ENCODE assay signal across 18 cellular contexts in genomic region chr4:117326091-117326490, GRCh38.
A peak's percentile ranks its signal among the peaks of the same experiment; 100 is the strongest.
DNase-seq lines count a peak whose midpoint lies in the region; ATAC-seq and TF ChIP-seq lines count a peak whose summit lies in the region.
"Had no signal": no experiment of that assay in that cellular context is flagged by ENCODE, and none has a peak within 500 bp of the region (broad histone marks: within the 10 kb centered on the region; RNA-seq: fewer than 3 reads in every experiment).

No MANE protein-coding gene starts in this region.

- no peak overlapping the region for H3K4me3 ChIP-seq in foreskin fibroblast (ENCODE audit: low read depth in 1 of 2, low read length in 2 of 2)
- H3K4me3 ChIP-seq: PC-9, SK-N-MC had no signal

- TF ChIP-seq CTCF in foreskin fibroblast (IDR thresholded peaks at IDR 0.05; ENCODE audit: low read depth, low read length) = no peak
- no peak for TF ChIP-seq CTCF in natural killer cell (IDR thresholded peaks at IDR 0.05)

- H3K9me3 Mint-ChIP-seq in natural killer cell = peaks cover 5 to 19% of the 10 kb centered on the region in 2 donors

- in situ Hi-C loops in Caki2 (cut with HindIII; ENCODE audit: low pct_unique_long_range_greater_than_20kb, low sequenced_read_pairs) = no loop called here

- no peaks in the 10 kb centered on the region for H3K4me1 Mint-ChIP-seq in natural killer cell
- H3K4me1 Mint-ChIP-seq: CD4-positive, CD25-positive, alpha-beta regulatory T cell had no signal

- peaks cover 10% of the 10 kb centered on the region for H3K36me3 Mint-ChIP-seq in natural killer cell
- H3K36me3 Mint-ChIP-seq: CD4-positive, CD25-positive, alpha-beta regulatory T cell had no signal

- no peak overlapping the region for H3K27ac Mint-ChIP-seq in natural killer cell
- H3K27ac Mint-ChIP-seq: CD4-positive, CD25-positive, alpha-beta regulatory T cell; HFFc6 had no signal

- ATAC-seq in Right ventricle myocardium inferior (no peak), natural killer cell (no peak)

- intact Hi-C loops in Right ventricle myocardium inferior (cut with DNase I) (no loop called here), natural killer cell (cut with micrococcal nuclease) (no loop called here)

- DNase-seq in Caki2 (ENCODE audit: low read depth) = peak; percentile 8
- peak; percentile 0 for DNase-seq in M059J (ENCODE audit: low read depth)
- DNase-seq in amniotic epithelial cell (ENCODE audit: low read depth) = peak; percentile 56
- peak; percentile 39 for DNase-seq in kidney tubule cell (ENCODE audit: low spot score)
- no peak for DNase-seq in Right ventricle myocardium inferior (ENCODE audit: missing footprints)
- DNase-seq in foreskin fibroblast = no peak
- no peak for DNase-seq in natural killer cell
- DNase-seq in activated naive CD4-positive, alpha-beta T cell treated with anti-CD3 and anti-CD28 coated beads, Interleukin-2, amount 50 U/mL, for 16 hours = no peak
- DNase-seq: BE2C; CD4-positive, CD25-positive, alpha-beta regulatory T cell; COR-L47; HFFc6; NCI-H1417 treated with DMSO at 0.1 percent for 48 hours; NCI-H187 treated with DMSO at 0.1 percent for 48 hours; NCI-H226; NCI-H524; PC-9 had no signal

- H3K4me3 Mint-ChIP-seq in natural killer cell = no peak overlapping the region
- H3K4me3 Mint-ChIP-seq: CD4-positive, CD25-positive, alpha-beta regulatory T cell; HFFc6 had no signal

- H3K27me3 Mint-ChIP-seq in natural killer cell (ENCODE audit: low read depth in 2 of 2) = no peaks in the 10 kb centered on the region
- H3K27me3 Mint-ChIP-seq: CD4-positive, CD25-positive, alpha-beta regulatory T cell had no signal

Comparison
In these comparisons a context has a peak if more than half of its experiments do, and no peak if none do; other contexts are left out.
1. DNase-seq: peak in Caki2 (single experiment), M059J (single experiment), amniotic epithelial cell (single experiment) and kidney tubule cell (single experiment); none in Right ventricle myocardium inferior (single experiment), foreskin fibroblast (0 of 2), natural killer cell (single experiment) and activated naive CD4-positive, alpha-beta T cell treated with anti-CD3 and anti-CD28 coated beads, Interleukin-2, amount 50 U/mL, for 16 hours (single experiment).